21 cellular contexts compared by ENCODE assay signal in the genomic region with DNA sequence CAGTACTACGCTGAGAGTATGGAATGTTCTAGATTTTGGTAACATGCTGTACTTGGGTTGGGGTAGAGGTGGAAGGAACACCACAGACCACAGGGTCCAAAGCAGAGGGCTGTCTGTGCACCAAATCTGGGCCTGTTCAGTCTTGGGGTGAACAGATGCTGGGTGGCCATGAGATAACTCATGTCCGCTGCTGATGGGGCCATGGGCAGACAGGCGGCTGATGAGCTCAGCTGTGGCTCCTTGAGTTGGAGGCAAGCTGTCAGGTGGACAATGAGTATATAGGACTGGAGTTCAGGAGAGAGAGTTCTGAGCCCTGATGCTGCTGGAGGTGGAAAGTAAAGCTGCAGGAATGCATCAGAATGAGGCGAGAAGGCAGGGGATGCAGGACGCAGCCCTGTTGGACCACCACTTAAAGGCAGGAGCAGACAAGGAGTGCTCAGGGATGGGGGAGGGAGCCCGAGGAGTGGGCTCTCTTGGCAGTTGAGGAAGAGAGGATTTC. TPM values are rescaled to one million over a fixed set of nuclear protein-coding genes. Genes with fewer than 3 reads are reported as not detected.
"Had no signal": no experiment of that assay in that cellular context is flagged by ENCODE, and none has a peak within 500 bp of the region (broad histone marks: within the 10 kb centered on the region; RNA-seq: fewer than 3 reads in every experiment).

No MANE protein-coding gene starts in this region.

- H3K27ac ChIP-seq: body of pancreas, pancreas, thyroid gland had no signal

- H3K4me3 ChIP-seq: body of pancreas, pancreas, thyroid gland had no signal

- H3K4me3 Mint-ChIP-seq: activated CD4-positive, alpha-beta T cell treated with anti-CD3 and anti-CD28 coated beads, Interleukin-2, amount 10 ng/mL, durations not matched to agents 7 days and 5 days; activated CD8-positive, alpha-beta T cell treated with anti-CD3 and anti-CD28 coated beads, Interleukin-2, amount 10 ng/mL, durations not matched to agents 7 days and 5 days; activated naive CD8-positive, alpha-beta T cell; activated T-cell treated with anti-CD3 and anti-CD28 coated beads, Interleukin-2, amount 50 U/mL, for 72 hours; effector memory CD8-positive, alpha-beta T cell had no signal

- DNase-seq: activated CD4-positive, alpha-beta T cell treated with anti-CD3 and anti-CD28 coated beads, Interleukin-2, amount 10 ng/mL, durations not matched to agents 7 days and 5 days; activated CD8-positive, alpha-beta T cell treated with anti-CD3 and anti-CD28 coated beads, Interleukin-2, amount 10 ng/mL, durations not matched to agents 7 days and 5 days; activated gamma-delta T cell; activated T-cell treated with anti-CD3 and anti-CD28 coated beads, Interleukin-2, amount 50 U/mL, for 72 hours; amygdala; body of pancreas; effector memory CD8-positive, alpha-beta T cell; glutamatergic neuron; left ventricle myocardium superior; naive B cell; stimulated activated CD4-positive, alpha-beta T cell treated with anti-CD3 and anti-CD28 coated beads, Interleukin-1b, Interleukin-23, amount 100 ng/mL, for 48 hours; stimulated activated CD8-positive, alpha-beta memory T cell treated with anti-CD3 and anti-CD28 coated beads, Interleukin-4, amount 100 ng/mL, for 48 hours; stimulated activated naive CD4-positive, alpha-beta T cell had no signal

- H3K27me3 ChIP-seq: body of pancreas, pancreas, thyroid gland had no signal

- H3K36me3 ChIP-seq: pancreas, thyroid gland had no signal

- H3K9me3 Mint-ChIP-seq: activated CD4-positive, alpha-beta T cell treated with anti-CD3 and anti-CD28 coated beads, Interleukin-2, amount 10 ng/mL, durations not matched to agents 7 days and 5 days; activated T-cell treated with anti-CD3 and anti-CD28 coated beads, Interleukin-2, amount 50 U/mL, for 72 hours; effector memory CD8-positive, alpha-beta T cell; naive B cell had no signal

- H3K27ac Mint-ChIP-seq: activated CD4-positive, alpha-beta T cell treated with anti-CD3 and anti-CD28 coated beads, Interleukin-2, amount 10 ng/mL, durations not matched to agents 7 days and 5 days; activated CD8-positive, alpha-beta T cell treated with anti-CD3 and anti-CD28 coated beads, Interleukin-2, amount 10 ng/mL, durations not matched to agents 7 days and 5 days; activated naive CD8-positive, alpha-beta T cell; activated T-cell treated with anti-CD3 and anti-CD28 coated beads, Interleukin-2, amount 50 U/mL, for 72 hours; effector memory CD8-positive, alpha-beta T cell had no signal

- H3K36me3 Mint-ChIP-seq: activated naive CD8-positive, alpha-beta T cell; naive B cell had no signal

- H3K9me3 ChIP-seq: body of pancreas, pancreas, thyroid gland had no signal

- H3K4me1 ChIP-seq: body of pancreas, pancreas had no signal

- ATAC-seq: activated CD4-positive, CD25-positive, alpha-beta regulatory T cell treated with anti-CD3 and anti-CD28 coated beads, Interleukin-2, amount 50 U/mL, for 24 hours; activated CD8-positive, alpha-beta T cell treated with anti-CD3 and anti-CD28 coated beads, Interleukin-2, amount 10 ng/mL, durations not matched to agents 7 days and 5 days; activated T-cell treated with anti-CD3 and anti-CD28 coated beads, Interleukin-2, amount 50 U/mL, for 72 hours; body of pancreas; effector memory CD8-positive, alpha-beta T cell; left ventricle myocardium superior; pancreas; sciatic nerve had no signal

RNA-seq across cellular contexts. Expression of gene SMIM41, which starts 6.2 kb away (rescaled TPM):
- total RNA-seq: activated CD4-positive, alpha-beta T cell treated with anti-CD3 and anti-CD28 coated beads, Interleukin-2, amount 10 ng/mL, durations not matched to agents 7 days and 5 days; activated CD8-positive, alpha-beta T cell treated with anti-CD3 and anti-CD28 coated beads, Interleukin-2, amount 10 ng/mL, durations not matched to agents 7 days and 5 days; activated T-cell treated with anti-CD3 and anti-CD28 coated beads, Interleukin-2, amount 50 U/mL, for 72 hours; cardiac septum; kidney epithelial cell; left ventricle myocardium superior; subcutaneous adipose tissue had no signal
